Comparison of ENCODE assay signal across 22 cellular contexts in the genomic region with DNA sequence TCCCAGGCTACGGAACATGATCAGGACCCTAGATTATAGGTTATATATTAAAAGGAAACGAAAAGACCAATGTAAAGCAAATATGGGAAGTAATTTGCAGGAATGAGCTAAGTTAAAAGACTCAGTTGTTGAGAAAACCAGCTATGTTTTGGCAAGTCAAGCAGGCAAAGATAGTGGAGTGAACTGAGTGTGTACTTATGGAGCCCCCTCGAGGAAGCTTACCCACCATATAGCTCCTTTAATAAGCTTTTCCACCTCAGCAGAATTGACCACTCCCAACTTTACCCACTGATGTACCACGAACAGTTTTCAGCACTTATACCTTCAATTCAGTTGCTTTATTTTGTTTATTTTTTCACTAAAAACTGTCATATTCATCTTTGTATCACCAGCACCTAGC.
"Had no signal": no experiment of that assay in that cellular context is flagged by ENCODE, and none has a peak within 500 bp of the region (broad histone marks: within the 10 kb centered on the region; RNA-seq: fewer than 3 reads in every experiment).

No MANE protein-coding gene starts in this region.

- H3K9me3 ChIP-seq: SK-N-SH had no signal

- H3K9ac ChIP-seq: KMS-11, SK-N-SH had no signal

- FAIRE-seq: bronchial epithelial cell had no signal

- ATAC-seq: activated CD8-positive, alpha-beta memory T cell treated with anti-CD3 and anti-CD28 coated beads, Interleukin-2, amount 10 ng/mL, durations not matched to agents 7 days and 5 days; WTC11 had no signal

- H3K27ac ChIP-seq: KMS-11 had no signal

- DNase-seq: activated CD4-positive, alpha-beta T cell treated with anti-CD3 and anti-CD28 coated beads for 48 hours; activated CD4-positive, alpha-beta T cell treated with anti-CD3 and anti-CD28 coated beads, Interleukin-2, amount 50 U/mL, for 4 hours; activated CD4-positive, CD25-positive, alpha-beta regulatory T cell treated with anti-CD3 and anti-CD28 coated beads, Interleukin-2, amount 50 U/mL, for 72 hours; activated CD8-positive, alpha-beta memory T cell treated with anti-CD3 and anti-CD28 coated beads, Interleukin-2, amount 10 ng/mL, durations not matched to agents 7 days and 5 days; activated effector memory CD4-positive, alpha-beta T cell treated with Interleukin-2 at 50 U/mL for 16 hours; activated naive CD4-positive, alpha-beta T cell; activated T-cell treated with anti-CD3 and anti-CD28 coated beads, Interleukin-2, amount 50 U/mL, for 24 hours; aorta; central memory CD4-positive, alpha-beta T cell; IMR-90; NCI-H1105; NCI-H1436; NCI-H1694 treated with DMSO at 0.1 percent for 48 hours; NCI-H2029 treated with DMSO at 0.1 percent for 48 hours; NCI-H345; NCI-H510A; NCI-H526 treated with DMSO at 0.1 percent for 48 hours; SK-N-SH; SW 1271 had no signal

- H3K4me2 ChIP-seq: KMS-11, SK-N-SH had no signal
